Comparison of ENCODE assay signal across 8 cellular contexts in genomic region chr19:50025794-50026549, GRCh38. TPM values are rescaled to one million over a fixed set of nuclear protein-coding genes. Genes with fewer than 3 reads are reported as not detected.
DNase-seq lines count a peak whose midpoint lies in the region; ATAC-seq and TF ChIP-seq lines count a peak whose summit lies in the region.

Gene ZNF473, plus strand, starts transcription at chr19:50026005. Its CDS starts 5,078 bp downstream, at chr19:50031083.

- peak within 1 kb of the TSS; percentile 89 for H3K4me3 ChIP-seq in CD4-positive, CD25-positive, alpha-beta regulatory T cell (ENCODE audit: low read depth, low read length)
- H3K4me3 ChIP-seq in endocrine pancreas (ENCODE audit: control insufficient read depth, insufficient read depth, low read length): peak within 1 kb of the TSS; percentile 78
- peak within 1 kb of the TSS; percentile 89 for H3K4me3 ChIP-seq in mucosa of descending colon

- H3K9me3 Mint-ChIP-seq in CD4-positive, CD25-positive, alpha-beta regulatory T cell: no peaks in the 10 kb centered on the region
- H3K9me3 Mint-ChIP-seq in activated CD8-positive, alpha-beta memory T cell treated with anti-CD3 and anti-CD28 coated beads, Interleukin-2, amount 10 ng/mL, durations not matched to agents 7 days and 5 days (ENCODE audit: low read depth): peaks cover 3% of the 10 kb centered on the region

- peaks cover 6 to 64% (median 30%) of the 10 kb centered on the region in 4 donors for H3K4me1 Mint-ChIP-seq in CD4-positive, CD25-positive, alpha-beta regulatory T cell
- H3K4me1 Mint-ChIP-seq in activated CD8-positive, alpha-beta memory T cell treated with anti-CD3 and anti-CD28 coated beads, Interleukin-2, amount 10 ng/mL, durations not matched to agents 7 days and 5 days: peaks cover 32% of the 10 kb centered on the region

- peak within 1 kb of the TSS; percentile 78 for H3K9ac ChIP-seq in endocrine pancreas (ENCODE audit: control insufficient read depth, insufficient read depth, low read length)

- peaks cover 20% of the 10 kb centered on the region for H3K36me3 Mint-ChIP-seq in CD4-positive, CD25-positive, alpha-beta regulatory T cell
- peaks cover 19% of the 10 kb centered on the region for H3K36me3 Mint-ChIP-seq in activated CD8-positive, alpha-beta memory T cell treated with anti-CD3 and anti-CD28 coated beads, Interleukin-2, amount 10 ng/mL, durations not matched to agents 7 days and 5 days

- TF ChIP-seq CTCF in mucosa of descending colon (IDR thresholded peaks at IDR 0.05): no peak

- peaks cover 13% of the 10 kb centered on the region for H3K36me3 ChIP-seq in CD4-positive, CD25-positive, alpha-beta regulatory T cell (ENCODE audit: control insufficient read depth, insufficient read depth, low read length)
- H3K36me3 ChIP-seq in endocrine pancreas (ENCODE audit: control insufficient read depth, insufficient read depth, low read length) (no peaks in the 10 kb centered on the region), mucosa of descending colon (ENCODE audit: low read depth) (peaks cover 6% of the 10 kb centered on the region)

- no peaks in the 10 kb centered on the region for H3K9me3 ChIP-seq in CD4-positive, CD25-positive, alpha-beta regulatory T cell (ENCODE audit: control insufficient read depth in 2 of 2, low read length in 2 of 2)
- H3K9me3 ChIP-seq in endocrine pancreas (ENCODE audit: control insufficient read depth, low read length) (no peaks in the 10 kb centered on the region), mucosa of descending colon (no peaks in the 10 kb centered on the region)

- no peaks in the 10 kb centered on the region for H3K27me3 ChIP-seq in CD4-positive, CD25-positive, alpha-beta regulatory T cell (ENCODE audit: control insufficient read depth, insufficient read depth, low read length)
- H3K27me3 ChIP-seq in endocrine pancreas (ENCODE audit: control insufficient read depth, insufficient read depth, low read length): no peaks in the 10 kb centered on the region

- H3K4me3 Mint-ChIP-seq in CD4-positive, CD25-positive, alpha-beta regulatory T cell: peak within 1 kb of the TSS; percentile 92 to 96 (median 95)
- peak within 1 kb of the TSS; percentile 80 for H3K4me3 Mint-ChIP-seq in activated CD8-positive, alpha-beta memory T cell treated with anti-CD3 and anti-CD28 coated beads, Interleukin-2, amount 10 ng/mL, durations not matched to agents 7 days and 5 days

- CTCF ChIA-PET in activated CD8-positive, alpha-beta memory T cell treated with anti-CD3 and anti-CD28 coated beads, Interleukin-2, amount 10 ng/mL, durations not matched to agents 7 days and 5 days (lab: Charles Lee): interaction anchor here (1.4 to 1.9 kb wide), 2 partner anchors 43 to 110 kb away, joined by 3 to 8 read pairs; no protein-coding TSS in a partner anchor

- intact Hi-C loops in mucosa of descending colon (cut with DNase I, micrococcal nuclease): no loop called here

- peak; percentile 79 to 80 for ATAC-seq in CD4-positive, CD25-positive, alpha-beta regulatory T cell (ENCODE audit: low read depth in 2 of 2)
- ATAC-seq in GM19351 (IDR thresholded peaks at IDR 0.05; ENCODE audit: unreplicated experiment) (peak; percentile 71), HG03469 (IDR thresholded peaks at IDR 0.05; ENCODE audit: unreplicated experiment) (peak; percentile 46), mucosa of descending colon (peak; percentile 87)
- peak; percentile 77 for ATAC-seq in activated CD8-positive, alpha-beta memory T cell treated with anti-CD3 and anti-CD28 coated beads, Interleukin-2, amount 10 ng/mL, durations not matched to agents 7 days and 5 days

- DNase-seq in CD4-positive, CD25-positive, alpha-beta regulatory T cell: peak in 2 of 3 donors; percentile 90 to 96
- DNase-seq in NOMO-1 (lab: John Stamatoyannopoulos, UW; ENCODE audit: unreplicated experiment in 2 of 2) (peak; percentile 94 to 98), mucosa of descending colon (peak; percentile 94 to 97 (median 96))
- DNase-seq in activated CD8-positive, alpha-beta memory T cell treated with anti-CD3 and anti-CD28 coated beads, Interleukin-2, amount 10 ng/mL, durations not matched to agents 7 days and 5 days: peak; percentile 96
- DNase-seq in stimulated activated CD8-positive, alpha-beta memory T cell treated with anti-CD3 and anti-CD28 coated beads, Interleukin-4, amount 100 ng/mL, for 1 hour (ENCODE audit: low read depth in 2 of 2, low spot score in 1 of 2): peak; percentile 78 to 85

- peaks cover 37% of the 10 kb centered on the region for H3K4me1 ChIP-seq in CD4-positive, CD25-positive, alpha-beta regulatory T cell (ENCODE audit: control insufficient read depth, insufficient read depth, low read length, poor library complexity, severe bottlenecking)
- H3K4me1 ChIP-seq in endocrine pancreas (ENCODE audit: control insufficient read depth, insufficient read depth, low read length) (no peaks in the 10 kb centered on the region), mucosa of descending colon (ENCODE audit: low read depth) (peaks cover 23% of the 10 kb centered on the region)

- peaks cover 6% of the 10 kb centered on the region for H3K27me3 Mint-ChIP-seq in CD4-positive, CD25-positive, alpha-beta regulatory T cell
- H3K27me3 Mint-ChIP-seq in activated CD8-positive, alpha-beta memory T cell treated with anti-CD3 and anti-CD28 coated beads, Interleukin-2, amount 10 ng/mL, durations not matched to agents 7 days and 5 days: no peaks in the 10 kb centered on the region

- H3K27ac ChIP-seq in CD4-positive, CD25-positive, alpha-beta regulatory T cell (ENCODE audit: insufficient read depth, low read length, poor library complexity, severe bottlenecking): peak within 1 kb of the TSS; percentile 98

- H3K27ac Mint-ChIP-seq in CD4-positive, CD25-positive, alpha-beta regulatory T cell: peak within 1 kb of the TSS; percentile 84 to 100 (median 99)
- H3K27ac Mint-ChIP-seq in activated CD8-positive, alpha-beta memory T cell treated with anti-CD3 and anti-CD28 coated beads, Interleukin-2, amount 10 ng/mL, durations not matched to agents 7 days and 5 days: peak within 1 kb of the TSS; percentile 92

RNA-seq across cellular contexts. Expression of gene ZNF473, which starts in this region (rescaled TPM):
- total RNA-seq in CD4-positive, CD25-positive, alpha-beta regulatory T cell: 7.5 TPM
- polyA plus RNA-seq in CD4-positive, CD25-positive, alpha-beta regulatory T cell: 1 to 10 TPM; 3.5 to 8.3 (median 4.8) TPM
- total RNA-seq in activated CD8-positive, alpha-beta memory T cell treated with anti-CD3 and anti-CD28 coated beads, Interleukin-2, amount 10 ng/mL, durations not matched to agents 7 days and 5 days: 1 to 10 TPM; 7.9 to 8.4 TPM
- total RNA-seq in mucosa of descending colon: 1 to 10 TPM; 5.2 to 9.2 (median 6.0) TPM

Comparison
In these comparisons a context has a peak if more than half of its experiments do, and no peak if none do; other contexts are left out.
1. Peak in every context shown above with its lines: DNase-seq, ATAC-seq, H3K4me3 ChIP-seq and H3K27ac ChIP-seq.